ENCODE assay signal across 7 cellular contexts in the genomic region with DNA sequence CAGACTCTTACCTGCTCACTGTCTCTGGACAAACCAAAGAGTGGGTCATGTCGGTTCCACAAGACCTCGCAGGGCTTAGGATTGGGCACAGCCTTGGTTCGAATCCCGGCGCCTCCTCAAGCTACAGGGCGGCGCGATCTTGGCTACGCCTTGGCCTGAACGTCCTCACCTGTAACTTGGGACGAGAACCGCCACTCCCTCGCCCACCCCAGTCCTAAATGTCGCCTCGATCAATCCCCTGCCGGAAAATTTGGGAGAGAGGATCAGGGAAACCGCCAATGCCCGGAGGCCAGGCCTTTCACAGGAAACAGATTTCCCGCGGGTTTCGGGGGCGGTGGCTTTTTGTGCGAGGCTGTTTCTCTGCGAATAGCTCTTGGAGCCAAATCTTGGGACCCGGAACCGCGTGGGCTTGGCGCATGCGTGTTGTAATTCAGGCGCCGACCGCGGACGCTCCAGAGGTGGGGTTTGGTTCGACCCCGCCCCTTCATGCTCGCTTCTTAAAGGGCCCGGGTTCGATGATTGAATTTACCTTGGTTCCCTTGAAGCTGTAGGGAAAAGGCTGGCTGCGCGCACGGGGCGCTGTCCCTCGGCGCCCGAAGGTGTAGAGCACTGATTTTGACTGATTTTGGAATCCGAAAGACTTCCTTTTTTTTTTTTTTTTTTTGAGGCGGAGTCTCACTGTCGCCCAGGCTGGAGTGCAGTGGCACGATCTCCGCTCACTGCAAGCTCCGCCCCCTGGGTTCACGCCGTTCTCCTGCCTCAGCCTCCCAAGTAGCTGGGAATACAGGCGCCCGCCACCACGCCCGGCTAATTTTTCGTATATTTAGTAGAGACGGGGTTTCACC. TPM values are rescaled to one million over a fixed set of nuclear protein-coding genes. Genes with fewer than 3 reads are reported as not detected.
DNase-seq lines count a peak whose midpoint lies in the region; ATAC-seq, FAIRE-seq and TF ChIP-seq lines count a peak whose summit lies in the region.

A gene with protein sequence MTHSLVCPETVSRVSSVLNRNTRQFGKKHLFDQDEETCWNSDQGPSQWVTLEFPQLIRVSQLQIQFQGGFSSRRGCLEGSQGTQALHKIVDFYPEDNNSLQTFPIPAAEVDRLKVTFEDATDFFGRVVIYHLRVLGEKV (minus strand): TSS at position 403 of the 845 bp plus-strand sequence. CDS start 354 bp downstream, at position 49.

- H3K36me3 ChIP-seq in bronchial epithelial cell (ENCODE audit: control insufficient read depth, insufficient read depth, low read length) (peaks cover 10% of the 10 kb centered on the region), small intestine (ENCODE audit: control insufficient read depth in 2 of 2, insufficient read depth in 2 of 2, low read length in 2 of 2) (peaks cover 4% of the 10 kb centered on the region in 2 donors)

- DNase-seq in GM18507 (ENCODE audit: extremely low spot score, insufficient read length, low read depth) (peak; percentile 97), NCI-H345 (lab: John Stamatoyannopoulos, UW) (peak; percentile 81), WTC11 (ENCODE audit: low spot score) (peak; percentile 83), bronchial epithelial cell (ENCODE audit: low read depth) (peak; percentile 85), iPS-NIHi7 (ENCODE audit: extremely low spot score) (peak; percentile 97), small intestine (peak; percentile 94)

- CTCF ChIA-PET in WTC11 (lab: Charles Lee) = interaction anchor here (0.6 to 4.2 kb wide), 15 partner anchors 8 to 371 kb away, joined by 3 to 22 read pairs (median 4); a partner anchor contains a TSS

- H3K9me3 Mint-ChIP-seq in WTC11 = peaks cover 7% of the 10 kb centered on the region; the same call in 1 of the 2 replicates

- H3K27me3 Mint-ChIP-seq in WTC11 (ENCODE audit: low read depth) = peaks cover 47% of the 10 kb centered on the region

- POLR2A ChIA-PET in WTC11 (lab: Charles Lee) = interaction anchor here (0.6 to 1.6 kb wide), 5 partner anchors 10 to 369 kb away, joined by 4 to 9 read pairs (median 6); no protein-coding TSS in a partner anchor

- peaks cover 0 to 4% of the 10 kb centered on the region in 2 donors for H3K4me1 ChIP-seq in small intestine (ENCODE audit: control insufficient read depth in 2 of 2, insufficient read depth in 1 of 2, low read depth in 1 of 2, low read length in 1 of 2)

- peak within 1 kb of the TSS; percentile 88 for H3K4me3 Mint-ChIP-seq in WTC11

- peak within 1 kb of the TSS; percentile 50 to 79 for H3K27ac ChIP-seq in small intestine (ENCODE audit: low read depth in 1 of 2, low read length in 1 of 2)

- H3K36me3 Mint-ChIP-seq in WTC11 = peaks cover 7% of the 10 kb centered on the region

- H3K4me3 ChIP-seq in bronchial epithelial cell (ENCODE audit: low read depth, low read length) (peak within 1 kb of the TSS; percentile 49), small intestine (ENCODE audit: low read depth in 1 of 2, low read length in 2 of 2) (peak within 1 kb of the TSS; percentile 43 to 75)

- peak within 1 kb of the TSS; percentile 63; the same call in 1 of the 2 replicates for H3K27ac Mint-ChIP-seq in WTC11

- TF ChIP-seq CTCF in WTC11 (IDR thresholded peaks at IDR 0.05) (no peak), bronchial epithelial cell (IDR thresholded peaks at IDR 0.05; ENCODE audit: insufficient read depth, low read length, severe bottlenecking) (no peak)

- H3K27me3 ChIP-seq in bronchial epithelial cell (ENCODE audit: control insufficient read depth, insufficient read depth, low read length) (no peaks in the 10 kb centered on the region), small intestine (ENCODE audit: control insufficient read depth in 2 of 2, insufficient read depth in 2 of 2, low read length in 2 of 2) (peaks cover 0 to 3% of the 10 kb centered on the region in 2 donors)

- ATAC-seq in HG03095 (IDR thresholded peaks at IDR 0.05; ENCODE audit: unreplicated experiment) (peak; percentile 53), WTC11 (peak; percentile 87)

- FAIRE-seq in GM18507 (lab: Jason Lieb, UNC) = peak; percentile 97
- no peak for FAIRE-seq in bronchial epithelial cell (lab: Jason Lieb, UNC)
- no peak for FAIRE-seq in small intestine (lab: Jason Lieb, UNC)

- H3K4me1 Mint-ChIP-seq in WTC11 = peaks cover 12% of the 10 kb centered on the region

- 4 to 6% (median 5%) methylated on average over 57 to 60 of the region's 60 CpGs for WGBS in small intestine, 3 donors

- peaks cover 2% of the 10 kb centered on the region for H3K9me3 ChIP-seq in small intestine (ENCODE audit: control insufficient read depth, low read depth)

TF ChIP-seq in WTC11, 78 proteins besides CTCF, POLR2A, EP300 and RAD21 (continues in another document):
- TF ChIP-seq CREB1 (CRISPR knock-in tag; IDR thresholded peaks at IDR 0.05) = no peak
- peak; percentile 43; the same call in 1 of the 2 replicates for TF ChIP-seq NR2C2 (CRISPR knock-in tag; IDR thresholded peaks at IDR 0.05)
- TF ChIP-seq RELA (CRISPR knock-in tag; IDR thresholded peaks at IDR 0.05; ENCODE audit: borderline replicate concordance) = no peak
- no peak for TF ChIP-seq SOX15 (CRISPR knock-in tag; IDR thresholded peaks at IDR 0.05)
- TF ChIP-seq SP1 (CRISPR knock-in tag; conservative IDR thresholded peaks at IDR 0.05) = peak; percentile 43; the same call in 1 of the 2 replicates
- no peak for TF ChIP-seq ETV6 (CRISPR knock-in tag; IDR thresholded peaks at IDR 0.05)
- TF ChIP-seq IRF2 (CRISPR knock-in tag; IDR thresholded peaks at IDR 0.05; ENCODE audit: borderline replicate concordance, low read depth) = no peak
- TF ChIP-seq, protein P1, sequence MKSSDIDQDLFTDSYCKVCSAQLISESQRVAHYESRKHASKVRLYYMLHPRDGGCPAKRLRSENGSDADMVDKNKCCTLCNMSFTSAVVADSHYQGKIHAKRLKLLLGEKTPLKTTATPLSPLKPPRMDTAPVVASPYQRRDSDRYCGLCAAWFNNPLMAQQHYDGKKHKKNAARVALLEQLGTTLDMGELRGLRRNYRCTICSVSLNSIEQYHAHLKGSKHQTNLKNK (CRISPR knock-in tag; IDR thresholded peaks at IDR 0.05) = no peak
- TF ChIP-seq, protein P2, sequence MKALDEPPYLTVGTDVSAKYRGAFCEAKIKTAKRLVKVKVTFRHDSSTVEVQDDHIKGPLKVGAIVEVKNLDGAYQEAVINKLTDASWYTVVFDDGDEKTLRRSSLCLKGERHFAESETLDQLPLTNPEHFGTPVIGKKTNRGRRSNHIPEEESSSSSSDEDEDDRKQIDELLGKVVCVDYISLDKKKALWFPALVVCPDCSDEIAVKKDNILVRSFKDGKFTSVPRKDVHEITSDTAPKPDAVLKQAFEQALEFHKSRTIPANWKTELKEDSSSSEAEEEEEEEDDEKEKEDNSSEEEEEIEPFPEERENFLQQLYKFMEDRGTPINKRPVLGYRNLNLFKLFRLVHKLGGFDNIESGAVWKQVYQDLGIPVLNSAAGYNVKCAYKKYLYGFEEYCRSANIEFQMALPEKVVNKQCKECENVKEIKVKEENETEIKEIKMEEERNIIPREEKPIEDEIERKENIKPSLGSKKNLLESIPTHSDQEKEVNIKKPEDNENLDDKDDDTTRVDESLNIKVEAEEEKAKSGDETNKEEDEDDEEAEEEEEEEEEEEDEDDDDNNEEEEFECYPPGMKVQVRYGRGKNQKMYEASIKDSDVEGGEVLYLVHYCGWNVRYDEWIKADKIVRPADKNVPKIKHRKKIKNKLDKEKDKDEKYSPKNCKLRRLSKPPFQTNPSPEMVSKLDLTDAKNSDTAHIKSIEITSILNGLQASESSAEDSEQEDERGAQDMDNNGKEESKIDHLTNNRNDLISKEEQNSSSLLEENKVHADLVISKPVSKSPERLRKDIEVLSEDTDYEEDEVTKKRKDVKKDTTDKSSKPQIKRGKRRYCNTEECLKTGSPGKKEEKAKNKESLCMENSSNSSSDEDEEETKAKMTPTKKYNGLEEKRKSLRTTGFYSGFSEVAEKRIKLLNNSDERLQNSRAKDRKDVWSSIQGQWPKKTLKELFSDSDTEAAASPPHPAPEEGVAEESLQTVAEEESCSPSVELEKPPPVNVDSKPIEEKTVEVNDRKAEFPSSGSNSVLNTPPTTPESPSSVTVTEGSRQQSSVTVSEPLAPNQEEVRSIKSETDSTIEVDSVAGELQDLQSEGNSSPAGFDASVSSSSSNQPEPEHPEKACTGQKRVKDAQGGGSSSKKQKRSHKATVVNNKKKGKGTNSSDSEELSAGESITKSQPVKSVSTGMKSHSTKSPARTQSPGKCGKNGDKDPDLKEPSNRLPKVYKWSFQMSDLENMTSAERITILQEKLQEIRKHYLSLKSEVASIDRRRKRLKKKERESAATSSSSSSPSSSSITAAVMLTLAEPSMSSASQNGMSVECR (CRISPR knock-in tag; IDR thresholded peaks at IDR 0.05; ENCODE audit: borderline replicate concordance) = peak; percentile 57; the same call in 1 of the 2 replicates
- TF ChIP-seq, protein P3, sequence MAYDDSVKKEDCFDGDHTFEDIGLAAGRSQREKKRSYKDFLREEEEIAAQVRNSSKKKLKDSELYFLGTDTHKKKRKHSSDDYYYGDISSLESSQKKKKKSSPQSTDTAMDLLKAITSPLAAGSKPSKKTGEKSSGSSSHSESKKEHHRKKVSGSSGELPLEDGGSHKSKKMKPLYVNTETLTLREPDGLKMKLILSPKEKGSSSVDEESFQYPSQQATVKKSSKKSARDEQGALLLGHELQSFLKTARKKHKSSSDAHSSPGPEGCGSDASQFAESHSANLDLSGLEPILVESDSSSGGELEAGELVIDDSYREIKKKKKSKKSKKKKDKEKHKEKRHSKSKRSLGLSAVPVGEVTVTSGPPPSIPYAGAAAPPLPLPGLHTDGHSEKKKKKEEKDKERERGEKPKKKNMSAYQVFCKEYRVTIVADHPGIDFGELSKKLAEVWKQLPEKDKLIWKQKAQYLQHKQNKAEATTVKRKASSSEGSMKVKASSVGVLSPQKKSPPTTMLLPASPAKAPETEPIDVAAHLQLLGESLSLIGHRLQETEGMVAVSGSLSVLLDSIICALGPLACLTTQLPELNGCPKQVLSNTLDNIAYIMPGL (CRISPR knock-in tag; IDR thresholded peaks at IDR 0.05) = peak; percentile 16; the same call in 1 of the 2 replicates
- TF ChIP-seq, protein P4, sequence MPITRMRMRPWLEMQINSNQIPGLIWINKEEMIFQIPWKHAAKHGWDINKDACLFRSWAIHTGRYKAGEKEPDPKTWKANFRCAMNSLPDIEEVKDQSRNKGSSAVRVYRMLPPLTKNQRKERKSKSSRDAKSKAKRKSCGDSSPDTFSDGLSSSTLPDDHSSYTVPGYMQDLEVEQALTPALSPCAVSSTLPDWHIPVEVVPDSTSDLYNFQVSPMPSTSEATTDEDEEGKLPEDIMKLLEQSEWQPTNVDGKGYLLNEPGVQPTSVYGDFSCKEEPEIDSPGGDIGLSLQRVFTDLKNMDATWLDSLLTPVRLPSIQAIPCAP (CRISPR knock-in tag; IDR thresholded peaks at IDR 0.05) = no peak
- no peak for TF ChIP-seq EMX1 (CRISPR knock-in tag; IDR thresholded peaks at IDR 0.05)
- TF ChIP-seq, protein P5, sequence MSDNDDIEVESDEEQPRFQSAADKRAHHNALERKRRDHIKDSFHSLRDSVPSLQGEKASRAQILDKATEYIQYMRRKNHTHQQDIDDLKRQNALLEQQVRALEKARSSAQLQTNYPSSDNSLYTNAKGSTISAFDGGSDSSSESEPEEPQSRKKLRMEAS (CRISPR knock-in tag; IDR thresholded peaks at IDR 0.05) = peak; percentile 69

RNA-seq across cellular contexts. Expression of the gene that starts here (rescaled TPM):
- total RNA-seq in WTC11 (2021) (22.7 to 24.9 TPM (median 23.4 TPM) in 3 replicates), bronchial epithelial cell (19.8 and 49.0 TPM in 2 replicates)
- 10 to 100 TPM in 2 of 3 donors, 1 to 10 TPM in 1; 8.1 to 22.9 (median 14.6) TPM for polyA plus RNA-seq in small intestine

Comparison
In these comparisons a context has a peak if more than half of its experiments do, and no peak if none do; other contexts are left out.
1. Peak in every context shown above with its lines: DNase-seq, ATAC-seq, H3K4me3 ChIP-seq and H3K27ac ChIP-seq.